ENCODE assay signal across 16 cellular contexts in the genomic region with DNA sequence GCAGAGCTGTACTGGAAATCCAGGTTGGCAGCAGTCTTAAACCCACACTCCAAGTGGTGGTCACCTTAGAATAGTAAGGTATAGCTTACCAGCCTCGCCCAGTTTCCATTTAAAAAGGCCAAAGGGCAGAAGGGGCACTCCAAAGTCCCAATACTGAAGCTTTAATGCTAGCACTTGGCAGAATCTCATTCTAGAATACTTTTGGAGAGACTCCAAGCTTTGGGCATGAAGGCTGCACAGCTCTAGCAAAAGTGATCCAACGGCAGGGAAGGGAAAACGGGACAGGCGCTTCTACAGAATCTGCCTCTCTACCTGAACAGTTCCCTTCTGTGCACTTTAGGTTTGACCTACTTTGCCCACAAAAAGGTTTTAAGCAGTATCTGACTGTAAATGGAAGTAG. TPM values are rescaled to one million over a fixed set of nuclear protein-coding genes. Genes with fewer than 3 reads are reported as not detected.
DNase-seq lines count a peak whose midpoint lies in the region; ATAC-seq and TF ChIP-seq lines count a peak whose summit lies in the region.
"Had no signal": no experiment of that assay in that cellular context is flagged by ENCODE, and none has a peak within 500 bp of the region (broad histone marks: within the 10 kb centered on the region; RNA-seq: fewer than 3 reads in every experiment).

No MANE protein-coding gene starts in this region.

- ATAC-seq in PC-3 (no peak), right lobe of liver (peak; percentile 16 to 59 (median 52)), GM21723 (IDR thresholded peaks at IDR 0.05; ENCODE audit: unreplicated experiment) (no peak)
- ATAC-seq: activated naive CD4-positive, alpha-beta T cell treated with anti-CD3 and anti-CD28 coated beads, Interleukin-2, amount 50 U/mL, for 72 hours had no signal

- H3K4me2 ChIP-seq in PC-3 (ENCODE audit: low read length) = peak overlapping the region; percentile 61

- POLR2A ChIA-PET in PC-3 (lab: Charles Lee; ENCODE audit: unreplicated experiment) = no interaction called here

- peak overlapping the region; percentile 25; the same call in 1 of the 2 replicates for H3K4me3 ChIP-seq in PC-3 (ENCODE audit: low read length)
- no peak overlapping the region for H3K4me3 ChIP-seq in right lobe of liver
- no peak overlapping the region for H3K4me3 ChIP-seq in suprapubic skin
- H3K4me3 ChIP-seq: GM23248, thyroid gland had no signal

- CTCF ChIA-PET in PC-3 (lab: Charles Lee) = interaction anchor here (1.1 kb wide), 1 partner anchor 20 kb away, joined by 3 read pairs; no protein-coding TSS in a partner anchor

- peak overlapping the region; percentile 93 for H3K27ac ChIP-seq in PC-3 (ENCODE audit: low read length)
- H3K27ac ChIP-seq in right lobe of liver = peak overlapping the region in 2 of 3 donors; percentile 16 to 47
- H3K27ac ChIP-seq in suprapubic skin = peak overlapping the region; percentile 73

- peaks cover 30% of the 10 kb centered on the region for H4K20me1 ChIP-seq in PC-3 (ENCODE audit: low read length)

- peak overlapping the region; percentile 53 for H3K9ac ChIP-seq in PC-3 (ENCODE audit: low read length)

- no peaks in the 10 kb centered on the region for H3K27me3 ChIP-seq in PC-3 (ENCODE audit: low read length)
- H3K27me3 ChIP-seq in right lobe of liver = no peaks in the 10 kb centered on the region
- no peaks in the 10 kb centered on the region for H3K27me3 ChIP-seq in suprapubic skin
- H3K27me3 ChIP-seq: thyroid gland had no signal

- TF ChIP-seq EP300 in suprapubic skin (IDR thresholded peaks at IDR 0.05) = no peak

- no peak for TF ChIP-seq CTCF in PC-3 (conservative IDR thresholded peaks at IDR 0.05; ENCODE audit: low read depth, low read length)
- no peak for TF ChIP-seq CTCF in right lobe of liver (IDR thresholded peaks at IDR 0.05)
- no peak for TF ChIP-seq CTCF in suprapubic skin (IDR thresholded peaks at IDR 0.05)

- no peak overlapping the region for H2AFZ ChIP-seq in PC-3 (ENCODE audit: low read length)
- H2AFZ ChIP-seq: GM23248 had no signal

- H3K36me3 ChIP-seq in PC-3 (ENCODE audit: low read depth, low read length) (peaks cover 19% of the 10 kb centered on the region), right lobe of liver (no peaks in the 10 kb centered on the region), suprapubic skin (no peaks in the 10 kb centered on the region)
- H3K36me3 ChIP-seq: thyroid gland had no signal

- intact Hi-C loops in PC-3 (cut with micrococcal nuclease) (loop anchor here (5.0 kb wide), 1 partner anchor 82 kb away; no protein-coding TSS in a partner anchor), right lobe of liver (cut with DNase I) (no loop called here)

- H3K4me1 ChIP-seq in PC-3 (ENCODE audit: insufficient read depth, low read length) (peaks cover 52% of the 10 kb centered on the region), right lobe of liver (peaks cover 0 to 64% (median 24%) of the 10 kb centered on the region in 4 donors), suprapubic skin (peaks cover 86% of the 10 kb centered on the region)

- no peak for TF ChIP-seq POLR2A in right lobe of liver (IDR thresholded peaks at IDR 0.05)
- no peak for TF ChIP-seq POLR2A in suprapubic skin (IDR thresholded peaks at IDR 0.05)

- H3K79me2 ChIP-seq in PC-3 (ENCODE audit: low read length) = peaks cover 98% of the 10 kb centered on the region

- TSS peak; percentile 71 for BruUV-seq in PC-3 (replicated peaks; lab: Mats Ljungman, UMichigan)

- H3F3A ChIP-seq in PC-3 (ENCODE audit: low read length, unreplicated experiment) = peaks cover 10% of the 10 kb centered on the region

- H3K9me3 ChIP-seq in PC-3 (ENCODE audit: low read length) = no peaks in the 10 kb centered on the region
- no peaks in the 10 kb centered on the region for H3K9me3 ChIP-seq in right lobe of liver
- H3K9me3 ChIP-seq in suprapubic skin = no peaks in the 10 kb centered on the region
- H3K9me3 ChIP-seq: thyroid gland had no signal

- no peaks in the 10 kb centered on the region for H3K9me2 ChIP-seq in PC-3 (replicated peaks; ENCODE audit: low read length)

- 17% methylated on average over 4 of the region's 4 CpGs for WGBS in right lobe of liver (ENCODE audit: insufficient coverage, low coverage, low lambda C conversion rate, missing lambda C conversion rate)
- WGBS in suprapubic skin = 56% methylated on average over 4 of the region's 4 CpGs

- DNase-seq in PC-3 = peak; percentile 22
- peak; percentile 44 for DNase-seq in cerebellum (ENCODE audit: low spot score)
- DNase-seq in right lobe of liver = peak in 1 of 3 donors; percentile 70
- DNase-seq in suprapubic skin (ENCODE audit: low spot score in 2 of 2) = no peak
- no peak for DNase-seq in T-helper 2 cell
- no peak for DNase-seq in NCI-H2171 (lab: John Stamatoyannopoulos, UW)
- DNase-seq: activated CD4-positive, alpha-beta T cell treated with anti-CD3 and anti-CD28 coated beads for 36 hours; activated T-cell treated with anti-CD3 and anti-CD28 coated beads for 4 hours; cerebellar nuclear complex; DMS79; natural killer cell; stimulated activated CD4-positive, alpha-beta T cell treated with anti-CD3 and anti-CD28 coated beads, Interleukin-2, amount 100 ng/mL, for 24 hours had no signal

RNA-seq across cellular contexts. Expression of gene SMURF1, which starts 19.7 kb away (rescaled TPM):
- total RNA-seq in PC-3 (2014; rRNA removed) (30.2 and 32.3 TPM in 2 replicates), cerebellum (19.4 TPM), right lobe of liver (10 to 100 TPM in 4 of 6 experiments, 1 to 10 TPM in 2; 8.8 to 14.1 (median 10.9) TPM), suprapubic skin (10 to 100 TPM; 26.9 to 74.9 (median 30.2) TPM)

Comparison
In these comparisons a context has a peak if more than half of its experiments do, and no peak if none do; other contexts are left out.
1. ATAC-seq: peak in right lobe of liver (4 of 4); none in PC-3 (single experiment) and GM21723 (single experiment).
2. DNase-seq: peak in PC-3 (single experiment) and cerebellum (single experiment); none in suprapubic skin (0 of 2), T-helper 2 cell (0 of 5) and NCI-H2171 (single experiment).
3. H3K27ac ChIP-seq: peak in every context shown above with its lines; median percentile 93 in PC-3; 73 in suprapubic skin; 32 in right lobe of liver.